8 cellular contexts compared by ENCODE assay signal in genomic region chr14:80212025-80212402, GRCh38. TPM values are rescaled to one million over a fixed set of nuclear protein-coding genes. Genes with fewer than 3 reads are reported as not detected.
DNase-seq lines count a peak whose midpoint lies in the region; ATAC-seq and TF ChIP-seq lines count a peak whose summit lies in the region.

No MANE protein-coding gene starts in this region.

- H3K9me3 ChIP-seq in heart right ventricle (no peaks in the 10 kb centered on the region), right atrium auricular region (no peaks in the 10 kb centered on the region), SJSA1 (replicated peaks) (no peaks in the 10 kb centered on the region), aorta (ENCODE audit: control insufficient read depth, low read length) (no peaks in the 10 kb centered on the region), colonic mucosa (no peaks in the 10 kb centered on the region)
- H3K9me3 ChIP-seq in effector memory CD4-positive, alpha-beta T cell (ENCODE audit: control insufficient read depth, low read length), result no peaks in the 10 kb centered on the region

- DNase-seq in heart right ventricle (peak in 1 of 2 donors; percentile 10), right atrium auricular region (ENCODE audit: low spot score) (no peak), SJSA1 (ENCODE audit: low read depth in 1 of 2, low spot score in 2 of 2) (peak; percentile 54 to 84), iris pigment epithelial cell (ENCODE audit: low read depth) (peak; percentile 85), aorta (no peak), colonic mucosa (no peak)
- no peak for DNase-seq in effector memory CD4-positive, alpha-beta T cell

- H3K27me3 ChIP-seq in heart right ventricle (no peaks in the 10 kb centered on the region), right atrium auricular region (no peaks in the 10 kb centered on the region), SJSA1 (replicated peaks) (no peaks in the 10 kb centered on the region), aorta (ENCODE audit: control insufficient read depth in 1 of 2, insufficient read depth in 2 of 2, low read length in 1 of 2) (no peaks in the 10 kb centered on the region), colonic mucosa (no peaks in the 10 kb centered on the region)
- H3K27me3 ChIP-seq in effector memory CD4-positive, alpha-beta T cell (replicated peaks; ENCODE audit: control insufficient read depth, insufficient read depth, low read length, poor library complexity, severe bottlenecking), result no peaks in the 10 kb centered on the region

- WGBS in heart right ventricle, 2 donors, result 2 to 3% methylated on average over 5 of the region's 5 CpGs
- WGBS in aorta, 2 donors, result 0 to 2% methylated on average over 5 of the region's 5 CpGs

- TF ChIP-seq CTCF in heart right ventricle (IDR thresholded peaks at IDR 0.05) (no peak), right atrium auricular region (IDR thresholded peaks at IDR 0.05) (no peak), colonic mucosa (IDR thresholded peaks at IDR 0.05) (no peak)

- peak overlapping the region in 6 of 10 donors; percentile 14 to 78 (median 70) for H3K27ac ChIP-seq in heart right ventricle
- no peak overlapping the region for H3K27ac ChIP-seq in right atrium auricular region
- peak overlapping the region; percentile 77 for H3K27ac ChIP-seq in SJSA1
- no peak overlapping the region for H3K27ac ChIP-seq in aorta (ENCODE audit: low read depth in 1 of 2, low read length in 2 of 2)
- H3K27ac ChIP-seq in colonic mucosa, result no peak overlapping the region
- no peak overlapping the region for H3K27ac ChIP-seq in effector memory CD4-positive, alpha-beta T cell (ENCODE audit: insufficient read depth, low read length, poor library complexity, severe bottlenecking)

- H3K36me3 ChIP-seq in heart right ventricle (no peaks in the 10 kb centered on the region), right atrium auricular region (no peaks in the 10 kb centered on the region), SJSA1 (no peaks in the 10 kb centered on the region; the same call in 1 of the 2 replicates), aorta (ENCODE audit: control insufficient read depth in 1 of 2, insufficient read depth in 2 of 2, low read length in 1 of 2) (no peaks in the 10 kb centered on the region), colonic mucosa (no peaks in the 10 kb centered on the region)
- H3K36me3 ChIP-seq in effector memory CD4-positive, alpha-beta T cell (ENCODE audit: control insufficient read depth, insufficient read depth, low read length), result no peaks in the 10 kb centered on the region

- H3K4me1 ChIP-seq in heart right ventricle (peaks cover 0 to 15% (median 0%) of the 10 kb centered on the region in 9 donors), right atrium auricular region (no peaks in the 10 kb centered on the region), SJSA1 (replicated peaks) (peaks cover 70% of the 10 kb centered on the region), aorta (ENCODE audit: control insufficient read depth in 1 of 2, insufficient read depth in 2 of 2, low read length in 2 of 2) (no peaks in the 10 kb centered on the region), colonic mucosa (no peaks in the 10 kb centered on the region)
- H3K4me1 ChIP-seq in effector memory CD4-positive, alpha-beta T cell (ENCODE audit: control insufficient read depth, insufficient read depth, low read length, poor library complexity, severe bottlenecking), result no peaks in the 10 kb centered on the region

- peak overlapping the region in 7 of 10 donors; percentile 26 to 54 (median 45) for H3K4me3 ChIP-seq in heart right ventricle
- peak overlapping the region in 1 of 2 donors; percentile 38 for H3K4me3 ChIP-seq in right atrium auricular region
- H3K4me3 ChIP-seq in SJSA1, result peak overlapping the region; percentile 31
- H3K4me3 ChIP-seq in aorta (ENCODE audit: low read length in 2 of 2), result peak overlapping the region; percentile 59 to 62
- H3K4me3 ChIP-seq in colonic mucosa, result no peak overlapping the region
- H3K4me3 ChIP-seq in effector memory CD4-positive, alpha-beta T cell (ENCODE audit: insufficient read depth, low read depth, low read length, poor library complexity, severe bottlenecking), result no peak overlapping the region

- H3K9ac ChIP-seq in colonic mucosa (ENCODE audit: low read depth in 2 of 2, low read length in 2 of 2), result no peak overlapping the region

- intact Hi-C loops in heart right ventricle (cut with DNase I) (loop anchor here in 1 of 10 donors (10.0 kb wide), 1 partner anchor 93 kb away; no protein-coding TSS in a partner anchor), aorta (cut with DNase I) (no loop called here), colonic mucosa (cut with DNase I) (no loop called here)

- ATAC-seq in heart right ventricle, result peak in 2 of 8 donors; percentile 20 to 21
- ATAC-seq in aorta (ENCODE audit: low FRiP score), result peak; percentile 55
- no peak for ATAC-seq in HG03457 (IDR thresholded peaks at IDR 0.05; ENCODE audit: unreplicated experiment)

RNA-seq across cellular contexts. Expression of gene DIO2, which starts 0.7 kb away (rescaled TPM):
- total RNA-seq in heart right ventricle (10 to 100 TPM in 5 of 10 donors, 1 to 10 TPM in 5; 2.1 to 18.8 (median 10.7) TPM), right atrium auricular region (1 to 10 TPM in 1 of 2 donors, under 1 TPM in 1; 0.28 to 7.3 TPM), aorta (10 to 100 TPM; 10.7 to 14.4 TPM), colonic mucosa (1 to 10 TPM in 1 of 2 donors, under 1 TPM in 1; 0.37 to 1.9 TPM)
- polyA plus RNA-seq in heart right ventricle (1 to 10 TPM in 1 of 2 donors, under 1 TPM in 1; 0.20 to 2.6 TPM), aorta (10 to 100 TPM; 35.8 to 38.1 TPM)
- total RNA-seq in SJSA1 (2014; rRNA removed; shearing (Covaris generic)), result 22.3 and 27.3 TPM in 2 replicates

Comparison
In these comparisons a context has a peak if more than half of its experiments do, and no peak if none do; other contexts are left out.
1. H3K27ac ChIP-seq: peak in heart right ventricle (6 of 10) and SJSA1 (single experiment); none in right atrium auricular region (0 of 2), aorta (0 of 2), colonic mucosa (single experiment) and effector memory CD4-positive, alpha-beta T cell (single experiment).
2. DNase-seq: peak in SJSA1 (2 of 2) and iris pigment epithelial cell (single experiment); none in right atrium auricular region (single experiment), aorta (0 of 2), colonic mucosa (single experiment) and effector memory CD4-positive, alpha-beta T cell (0 of 3).
3. H3K4me3 ChIP-seq: peak in heart right ventricle (7 of 10), SJSA1 (single experiment) and aorta (2 of 2); none in colonic mucosa (single experiment) and effector memory CD4-positive, alpha-beta T cell (single experiment).